10 cellular contexts compared by ENCODE assay signal in the genomic region with DNA sequence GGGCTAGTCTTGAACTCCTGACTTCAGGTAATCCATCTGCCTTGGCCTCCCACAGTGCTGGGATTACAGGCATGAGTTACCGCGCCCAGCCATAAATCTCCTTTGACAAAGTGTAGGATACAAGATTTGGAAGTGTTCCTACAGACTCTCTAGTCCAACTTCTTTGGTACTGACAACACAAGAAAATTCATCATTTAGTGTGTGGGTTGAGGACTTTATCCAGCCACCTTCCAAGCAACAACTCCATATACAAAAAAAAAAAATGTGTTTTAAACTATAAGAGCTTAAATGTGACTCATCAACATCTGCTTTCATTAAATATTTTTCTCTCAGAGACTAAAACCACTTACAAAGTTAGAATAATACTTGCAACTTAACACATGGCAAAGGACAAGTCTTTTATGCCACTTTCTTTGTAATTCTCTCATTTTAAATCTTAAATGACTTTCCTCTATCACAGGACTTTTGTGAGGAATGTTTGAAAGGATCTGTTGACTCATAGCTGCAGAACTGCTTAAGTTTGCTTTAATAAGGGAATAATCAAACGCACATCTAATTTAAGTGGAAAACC. TPM values are rescaled to one million over a fixed set of nuclear protein-coding genes. Genes with fewer than 3 reads are reported as not detected.
DNase-seq lines count a peak whose midpoint lies in the region; ATAC-seq and TF ChIP-seq lines count a peak whose summit lies in the region.
"Had no signal": no experiment of that assay in that cellular context is flagged by ENCODE, and none has a peak within 500 bp of the region (broad histone marks: within the 10 kb centered on the region; RNA-seq: fewer than 3 reads in every experiment).

No MANE protein-coding gene starts in this region.

- peaks cover 0 to 25% (median 16%) of the 10 kb centered on the region in 3 donors for H3K4me1 ChIP-seq in esophagus squamous epithelium

- no peak for ATAC-seq in GM21360 (IDR thresholded peaks at IDR 0.05; ENCODE audit: unreplicated experiment)
- ATAC-seq: natural killer cell treated with Interleukin-12 subunit alpha and Interleukin-12 subunit beta and Interleukin-15 and Interleukin-18, amount 100 ng/mL, for 72 hours had no signal

- DNase-seq in EH (ENCODE audit: low read depth) (peak; percentile 74), fibroblast of the aortic adventitia (ENCODE audit: low read depth) (peak; percentile 90), pulmonary artery endothelial cell (ENCODE audit: low read depth, low spot score) (peak; percentile 40), NCI-H1694 treated with DMSO at 0.1 percent for 48 hours (lab: John Stamatoyannopoulos, UW) (no peak), esophagus squamous epithelium (lab: John Stamatoyannopoulos, UW) (no peak), activated gamma-delta T cell treated with Interleukin-2 at 50 U/mL for 16 hours (no peak)
- DNase-seq: activated naive CD8-positive, alpha-beta T cell treated with anti-CD3 and anti-CD28 coated beads, Interleukin-2, amount 10 ng/mL, durations not matched to agents 7 days and 5 days had no signal

- WGBS in esophagus squamous epithelium, 2 donors, result 32 to 38% methylated on average over 3 of the region's 3 CpGs

- H3K9me3 ChIP-seq in esophagus squamous epithelium, result no peaks in the 10 kb centered on the region

- intact Hi-C loops in esophagus squamous epithelium (cut with DNase I), result no loop called here

- H3K4me3 ChIP-seq in fibroblast of the aortic adventitia (ENCODE audit: low read depth, low read length) (peak overlapping the region; percentile 3), esophagus squamous epithelium (no peak overlapping the region)

- H3K27me3 ChIP-seq in esophagus squamous epithelium, result no peaks in the 10 kb centered on the region

- no peaks in the 10 kb centered on the region for H3K36me3 ChIP-seq in esophagus squamous epithelium

- peak overlapping the region; percentile 39 for H3K27ac ChIP-seq in VCaP
- peak overlapping the region in 2 of 4 donors; percentile 53 to 64 for H3K27ac ChIP-seq in esophagus squamous epithelium

- no peak for TF ChIP-seq POLR2A in esophagus squamous epithelium (IDR thresholded peaks at IDR 0.05)

- TF ChIP-seq CTCF in VCaP (conservative IDR thresholded peaks at IDR 0.05) (no peak), fibroblast of the aortic adventitia (IDR thresholded peaks at IDR 0.05; ENCODE audit: insufficient read depth, low read length) (no peak), esophagus squamous epithelium (IDR thresholded peaks at IDR 0.05) (no peak)

RNA-seq across cellular contexts. Expression of a gene that starts 46.2 kb away (rescaled TPM):
- 174 and 193 TPM in 2 replicates for total RNA-seq in fibroblast of the aortic adventitia (ENCODE audit: low replicate concordance)
- 448 and 492 TPM in 2 replicates for total RNA-seq in pulmonary artery endothelial cell
- total RNA-seq in esophagus squamous epithelium, result 10 to 100 TPM; 27.1 to 60.1 (median 45.1) TPM

RNA-seq across cellular contexts. Expression of a gene that starts 57.6 kb away (rescaled TPM):
- total RNA-seq in fibroblast of the aortic adventitia (ENCODE audit: low replicate concordance) (73.0 and 117 TPM in 2 replicates), pulmonary artery endothelial cell (67.7 and 103 TPM in 2 replicates), esophagus squamous epithelium (10 to 100 TPM; 32.2 to 68.5 (median 53.7) TPM)

Comparison
In these comparisons a context has a peak if more than half of its experiments do, and no peak if none do; other contexts are left out.
1. DNase-seq: peak in EH (single experiment), fibroblast of the aortic adventitia (single experiment) and pulmonary artery endothelial cell (single experiment); none in NCI-H1694 treated with DMSO at 0.1 percent for 48 hours (single experiment), esophagus squamous epithelium (single experiment) and activated gamma-delta T cell treated with Interleukin-2 at 50 U/mL for 16 hours (single experiment).